In the genomic region with DNA sequence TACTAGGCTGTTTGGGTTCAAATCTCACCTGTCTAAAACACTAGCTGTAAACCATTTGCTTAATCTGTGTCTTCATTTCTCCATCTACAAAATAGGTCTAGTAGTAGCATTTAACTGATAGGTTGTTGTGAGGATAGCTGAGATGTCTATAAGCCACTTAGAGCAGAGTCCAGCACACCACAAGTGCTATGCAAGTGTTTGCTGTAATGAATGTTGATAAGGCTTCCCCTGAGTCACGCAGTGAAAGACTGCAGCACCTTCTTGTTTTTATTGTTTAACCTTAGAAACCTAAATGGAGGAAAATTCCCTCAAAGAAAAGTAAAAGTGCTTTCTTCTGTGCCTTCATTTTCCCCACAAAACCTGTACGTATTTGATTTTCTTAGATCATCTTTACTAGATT, we compare ENCODE assay signal across 1 cellular context.
A peak's percentile ranks its signal among the peaks of the same experiment; 100 is the strongest.
TF ChIP-seq lines count a peak whose summit lies in the region.

No MANE protein-coding gene starts in this region.

TF ChIP-seq in K562, 482 proteins besides CTCF, POLR2A, EP300 and RAD21 (continued from another document):
- TF ChIP-seq, protein P1, sequence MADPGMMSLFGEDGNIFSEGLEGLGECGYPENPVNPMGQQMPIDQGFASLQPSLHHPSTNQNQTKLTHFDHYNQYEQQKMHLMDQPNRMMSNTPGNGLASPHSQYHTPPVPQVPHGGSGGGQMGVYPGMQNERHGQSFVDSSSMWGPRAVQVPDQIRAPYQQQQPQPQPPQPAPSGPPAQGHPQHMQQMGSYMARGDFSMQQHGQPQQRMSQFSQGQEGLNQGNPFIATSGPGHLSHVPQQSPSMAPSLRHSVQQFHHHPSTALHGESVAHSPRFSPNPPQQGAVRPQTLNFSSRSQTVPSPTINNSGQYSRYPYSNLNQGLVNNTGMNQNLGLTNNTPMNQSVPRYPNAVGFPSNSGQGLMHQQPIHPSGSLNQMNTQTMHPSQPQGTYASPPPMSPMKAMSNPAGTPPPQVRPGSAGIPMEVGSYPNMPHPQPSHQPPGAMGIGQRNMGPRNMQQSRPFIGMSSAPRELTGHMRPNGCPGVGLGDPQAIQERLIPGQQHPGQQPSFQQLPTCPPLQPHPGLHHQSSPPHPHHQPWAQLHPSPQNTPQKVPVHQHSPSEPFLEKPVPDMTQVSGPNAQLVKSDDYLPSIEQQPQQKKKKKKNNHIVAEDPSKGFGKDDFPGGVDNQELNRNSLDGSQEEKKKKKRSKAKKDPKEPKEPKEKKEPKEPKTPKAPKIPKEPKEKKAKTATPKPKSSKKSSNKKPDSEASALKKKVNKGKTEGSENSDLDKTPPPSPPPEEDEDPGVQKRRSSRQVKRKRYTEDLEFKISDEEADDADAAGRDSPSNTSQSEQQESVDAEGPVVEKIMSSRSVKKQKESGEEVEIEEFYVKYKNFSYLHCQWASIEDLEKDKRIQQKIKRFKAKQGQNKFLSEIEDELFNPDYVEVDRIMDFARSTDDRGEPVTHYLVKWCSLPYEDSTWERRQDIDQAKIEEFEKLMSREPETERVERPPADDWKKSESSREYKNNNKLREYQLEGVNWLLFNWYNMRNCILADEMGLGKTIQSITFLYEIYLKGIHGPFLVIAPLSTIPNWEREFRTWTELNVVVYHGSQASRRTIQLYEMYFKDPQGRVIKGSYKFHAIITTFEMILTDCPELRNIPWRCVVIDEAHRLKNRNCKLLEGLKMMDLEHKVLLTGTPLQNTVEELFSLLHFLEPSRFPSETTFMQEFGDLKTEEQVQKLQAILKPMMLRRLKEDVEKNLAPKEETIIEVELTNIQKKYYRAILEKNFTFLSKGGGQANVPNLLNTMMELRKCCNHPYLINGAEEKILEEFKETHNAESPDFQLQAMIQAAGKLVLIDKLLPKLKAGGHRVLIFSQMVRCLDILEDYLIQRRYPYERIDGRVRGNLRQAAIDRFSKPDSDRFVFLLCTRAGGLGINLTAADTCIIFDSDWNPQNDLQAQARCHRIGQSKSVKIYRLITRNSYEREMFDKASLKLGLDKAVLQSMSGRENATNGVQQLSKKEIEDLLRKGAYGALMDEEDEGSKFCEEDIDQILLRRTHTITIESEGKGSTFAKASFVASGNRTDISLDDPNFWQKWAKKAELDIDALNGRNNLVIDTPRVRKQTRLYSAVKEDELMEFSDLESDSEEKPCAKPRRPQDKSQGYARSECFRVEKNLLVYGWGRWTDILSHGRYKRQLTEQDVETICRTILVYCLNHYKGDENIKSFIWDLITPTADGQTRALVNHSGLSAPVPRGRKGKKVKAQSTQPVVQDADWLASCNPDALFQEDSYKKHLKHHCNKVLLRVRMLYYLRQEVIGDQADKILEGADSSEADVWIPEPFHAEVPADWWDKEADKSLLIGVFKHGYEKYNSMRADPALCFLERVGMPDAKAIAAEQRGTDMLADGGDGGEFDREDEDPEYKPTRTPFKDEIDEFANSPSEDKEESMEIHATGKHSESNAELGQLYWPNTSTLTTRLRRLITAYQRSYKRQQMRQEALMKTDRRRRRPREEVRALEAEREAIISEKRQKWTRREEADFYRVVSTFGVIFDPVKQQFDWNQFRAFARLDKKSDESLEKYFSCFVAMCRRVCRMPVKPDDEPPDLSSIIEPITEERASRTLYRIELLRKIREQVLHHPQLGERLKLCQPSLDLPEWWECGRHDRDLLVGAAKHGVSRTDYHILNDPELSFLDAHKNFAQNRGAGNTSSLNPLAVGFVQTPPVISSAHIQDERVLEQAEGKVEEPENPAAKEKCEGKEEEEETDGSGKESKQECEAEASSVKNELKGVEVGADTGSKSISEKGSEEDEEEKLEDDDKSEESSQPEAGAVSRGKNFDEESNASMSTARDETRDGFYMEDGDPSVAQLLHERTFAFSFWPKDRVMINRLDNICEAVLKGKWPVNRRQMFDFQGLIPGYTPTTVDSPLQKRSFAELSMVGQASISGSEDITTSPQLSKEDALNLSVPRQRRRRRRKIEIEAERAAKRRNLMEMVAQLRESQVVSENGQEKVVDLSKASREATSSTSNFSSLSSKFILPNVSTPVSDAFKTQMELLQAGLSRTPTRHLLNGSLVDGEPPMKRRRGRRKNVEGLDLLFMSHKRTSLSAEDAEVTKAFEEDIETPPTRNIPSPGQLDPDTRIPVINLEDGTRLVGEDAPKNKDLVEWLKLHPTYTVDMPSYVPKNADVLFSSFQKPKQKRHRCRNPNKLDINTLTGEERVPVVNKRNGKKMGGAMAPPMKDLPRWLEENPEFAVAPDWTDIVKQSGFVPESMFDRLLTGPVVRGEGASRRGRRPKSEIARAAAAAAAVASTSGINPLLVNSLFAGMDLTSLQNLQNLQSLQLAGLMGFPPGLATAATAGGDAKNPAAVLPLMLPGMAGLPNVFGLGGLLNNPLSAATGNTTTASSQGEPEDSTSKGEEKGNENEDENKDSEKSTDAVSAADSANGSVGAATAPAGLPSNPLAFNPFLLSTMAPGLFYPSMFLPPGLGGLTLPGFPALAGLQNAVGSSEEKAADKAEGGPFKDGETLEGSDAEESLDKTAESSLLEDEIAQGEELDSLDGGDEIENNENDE (IDR thresholded peaks at IDR 0.05; ENCODE audit: low read depth, low read length), result no peak
- no peak for TF ChIP-seq ETV5 (CRISPR knock-in tag; IDR thresholded peaks at IDR 0.05; ENCODE audit: low read depth)
- TF ChIP-seq ATF7 (IDR thresholded peaks at IDR 0.05), result no peak
- TF ChIP-seq TAF15 (IDR thresholded peaks at IDR 0.05; ENCODE audit: low read depth, low read length), result no peak
- TF ChIP-seq FOSL1 (tag; conservative IDR thresholded peaks at IDR 0.05), result peak; percentile 43
- TF ChIP-seq NELFE (IDR thresholded peaks at IDR 0.05; ENCODE audit: insufficient read depth, insufficient read length), result no peak
- no peak for TF ChIP-seq TAF7 (tag; IDR thresholded peaks at IDR 0.05)
- no peak for TF ChIP-seq CREB1 (IDR thresholded peaks at IDR 0.05)
- 0 out of 2 replicates have a peak, but pooled peaks have one; percentile 16 for TF ChIP-seq CREB1 (CRISPR knock-in tag; IDR thresholded peaks at IDR 0.05)
- no peak for TF ChIP-seq ZNF175 (CRISPR knock-in tag; IDR thresholded peaks at IDR 0.05; ENCODE audit: low read depth)
- TF ChIP-seq SMARCA4 (IDR thresholded peaks at IDR 0.05), result peak; percentile 49; the same call in 1 of the 2 replicates
- TF ChIP-seq, protein P2, sequence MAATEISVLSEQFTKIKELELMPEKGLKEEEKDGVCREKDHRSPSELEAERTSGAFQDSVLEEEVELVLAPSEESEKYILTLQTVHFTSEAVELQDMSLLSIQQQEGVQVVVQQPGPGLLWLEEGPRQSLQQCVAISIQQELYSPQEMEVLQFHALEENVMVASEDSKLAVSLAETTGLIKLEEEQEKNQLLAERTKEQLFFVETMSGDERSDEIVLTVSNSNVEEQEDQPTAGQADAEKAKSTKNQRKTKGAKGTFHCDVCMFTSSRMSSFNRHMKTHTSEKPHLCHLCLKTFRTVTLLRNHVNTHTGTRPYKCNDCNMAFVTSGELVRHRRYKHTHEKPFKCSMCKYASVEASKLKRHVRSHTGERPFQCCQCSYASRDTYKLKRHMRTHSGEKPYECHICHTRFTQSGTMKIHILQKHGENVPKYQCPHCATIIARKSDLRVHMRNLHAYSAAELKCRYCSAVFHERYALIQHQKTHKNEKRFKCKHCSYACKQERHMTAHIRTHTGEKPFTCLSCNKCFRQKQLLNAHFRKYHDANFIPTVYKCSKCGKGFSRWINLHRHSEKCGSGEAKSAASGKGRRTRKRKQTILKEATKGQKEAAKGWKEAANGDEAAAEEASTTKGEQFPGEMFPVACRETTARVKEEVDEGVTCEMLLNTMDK (IDR thresholded peaks at IDR 0.05; ENCODE audit: borderline replicate concordance, insufficient read depth, low read depth, low read length, poor library complexity, severe bottlenecking), result no peak
- TF ChIP-seq BCL6 (CRISPR knock-in tag; IDR thresholded peaks at IDR 0.05), result no peak
- no peak for TF ChIP-seq BCOR (IDR thresholded peaks at IDR 0.05)
- TF ChIP-seq ZEB2 (IDR thresholded peaks at IDR 0.05), result no peak
- no peak for TF ChIP-seq BRD9 (IDR thresholded peaks at IDR 0.05; ENCODE audit: low read depth, partially characterized antibody)
- no peak for TF ChIP-seq ZNF586 (CRISPR knock-in tag; conservative IDR thresholded peaks at IDR 0.05)
- TF ChIP-seq ZBTB1 (CRISPR knock-in tag; IDR thresholded peaks at IDR 0.05; ENCODE audit: borderline replicate concordance, low read depth), result no peak
TF ChIP-seq in K562: peak in this region for 11.
